9 cellular contexts compared by ENCODE assay signal in genomic region chr19:42324655-42325307, GRCh38. TPM values are rescaled to one million over a fixed set of nuclear protein-coding genes. Genes with fewer than 3 reads are reported as not detected.
DNase-seq lines count a peak whose midpoint lies in the region; ATAC-seq and TF ChIP-seq lines count a peak whose summit lies in the region.
"Had no signal": no experiment of that assay in that cellular context is flagged by ENCODE, and none has a peak within 500 bp of the region (broad histone marks: within the 10 kb centered on the region; RNA-seq: fewer than 3 reads in every experiment).

No MANE protein-coding gene starts in this region.

- no peak for TF ChIP-seq CTCF in cardiac muscle cell (IDR thresholded peaks at IDR 0.05; ENCODE audit: low read depth, low read length)
- TF ChIP-seq CTCF in astrocyte of the cerebellum (IDR thresholded peaks at IDR 0.05; ENCODE audit: low read depth, low read length, missing control alignments), result no peak
- TF ChIP-seq CTCF in type B pancreatic cell (conservative IDR thresholded peaks at IDR 0.05), result peak; percentile 95

- DNase-seq in cardiac muscle cell (ENCODE audit: low read depth in 1 of 2, low spot score in 1 of 2), result no peak
- DNase-seq in Right ventricle myocardium inferior (ENCODE audit: missing footprints), result no peak
- DNase-seq in astrocyte of the cerebellum (ENCODE audit: low read depth), result no peak
- DNase-seq in mesenchymal stem cell, result no peak
- no peak for DNase-seq in type B pancreatic cell (ENCODE audit: extremely low spot score, unreplicated experiment)
- DNase-seq in NCI-H1092 treated with DMSO at 0.1 percent for 48 hours (lab: John Stamatoyannopoulos, UW), result no peak
- DNase-seq in NK-92 treated with Interleukin-12 subunit alpha and Interleukin-12 subunit beta, amount 100 ng/mL, for 24 hours (lab: John Stamatoyannopoulos, UW), result no peak

- peak overlapping the region; percentile 88 for H3K4me3 Mint-ChIP-seq in type B pancreatic cell

- H3K14ac ChIP-seq in mesenchymal stem cell (ENCODE audit: low read length in 2 of 2), result no peak overlapping the region

- H2BK15ac ChIP-seq in mesenchymal stem cell (ENCODE audit: low read depth, poor library complexity, severe bottlenecking), result no peak overlapping the region

- peaks cover 34% of the 10 kb centered on the region for H3K79me1 ChIP-seq in mesenchymal stem cell (replicated peaks; ENCODE audit: low read length, poor library complexity, severe bottlenecking)

- H4K8ac ChIP-seq in mesenchymal stem cell (ENCODE audit: low read length), result no peak overlapping the region

- 5% methylated on average over 33 of the region's 38 CpGs for WGBS in mesenchymal stem cell

- no peak overlapping the region for H3K27ac ChIP-seq in cardiac muscle cell
- no peak overlapping the region for H3K27ac ChIP-seq in mesenchymal stem cell (ENCODE audit: low read length, poor library complexity, severe bottlenecking)

- H3K4me3 ChIP-seq in cardiac muscle cell (peak overlapping the region; percentile 4), astrocyte of the cerebellum (ENCODE audit: low read depth, low read length) (peak overlapping the region; percentile 11), mesenchymal stem cell (ENCODE audit: insufficient read depth in 1 of 2, low read depth in 1 of 2, low read length in 2 of 2) (peak overlapping the region in 1 of 2 experiments; percentile 58)

- peak overlapping the region; percentile 51 for H3K9ac ChIP-seq in mesenchymal stem cell (ENCODE audit: low read length)

- peaks cover 52% of the 10 kb centered on the region for H3K27me3 ChIP-seq in cardiac muscle cell
- peaks cover 34 to 40% of the 10 kb centered on the region in 2 experiments for H3K27me3 ChIP-seq in mesenchymal stem cell (ENCODE audit: control insufficient read depth in 1 of 2, insufficient read depth in 1 of 2, low read length in 2 of 2)

- no peaks in the 10 kb centered on the region for H3K9me3 Mint-ChIP-seq in type B pancreatic cell

- H2BK120ac ChIP-seq in mesenchymal stem cell (ENCODE audit: low read depth, low read length), result no peak overlapping the region

- in situ Hi-C loops in astrocyte of the cerebellum (cut with HindIII; ENCODE audit: low sequenced_read_pairs), result no loop called here

- peak overlapping the region in 1 of 2 experiments; percentile 74 for H3K23ac ChIP-seq in mesenchymal stem cell (ENCODE audit: low read length in 2 of 2)

- peaks cover 35% of the 10 kb centered on the region for H3K4me1 Mint-ChIP-seq in type B pancreatic cell (ENCODE audit: unreplicated experiment)

- H3K36me3 ChIP-seq in cardiac muscle cell (no peaks in the 10 kb centered on the region), mesenchymal stem cell (ENCODE audit: control insufficient read depth in 1 of 2, insufficient read depth in 2 of 2, low read depth in 1 of 2, low read length in 2 of 2) (no peaks in the 10 kb centered on the region)

- peak overlapping the region in 1 of 2 experiments; percentile 42 for H3K4ac ChIP-seq in mesenchymal stem cell (ENCODE audit: low read depth in 1 of 2, low read length in 2 of 2)

- H2BK12ac ChIP-seq in mesenchymal stem cell (ENCODE audit: low read length in 2 of 2), result no peak overlapping the region

- no peak overlapping the region for H4K91ac ChIP-seq in mesenchymal stem cell (ENCODE audit: low read length)

- H3K4me1 ChIP-seq in cardiac muscle cell (ENCODE audit: low read depth) (peaks cover 8% of the 10 kb centered on the region), mesenchymal stem cell (ENCODE audit: control insufficient read depth, insufficient read depth, low read depth, low read length) (peaks cover 29% of the 10 kb centered on the region)

- intact Hi-C loops in Right ventricle myocardium inferior (cut with DNase I), result loop anchor here (1.0 to 10.0 kb wide), 3 partner anchors 22 to 190 kb away; partner anchors contain the start of genes PAFAH1B3, POU2F2 and PRR19

- H3K18ac ChIP-seq in mesenchymal stem cell (ENCODE audit: low read depth in 1 of 2, low read length in 2 of 2), result no peak overlapping the region

- peak overlapping the region; percentile 46 for H2AFZ ChIP-seq in mesenchymal stem cell (ENCODE audit: low read depth, low read length)

- H3K9me3 ChIP-seq in cardiac muscle cell (ENCODE audit: low read depth) (no peaks in the 10 kb centered on the region), mesenchymal stem cell (ENCODE audit: control insufficient read depth, low read length) (no peaks in the 10 kb centered on the region)

- H3K36me3 Mint-ChIP-seq in type B pancreatic cell, result peaks cover 6% of the 10 kb centered on the region

- no peak overlapping the region for H2AK5ac ChIP-seq in mesenchymal stem cell (ENCODE audit: low read length, severe bottlenecking)

- peaks cover 45% of the 10 kb centered on the region for H3K27me3 Mint-ChIP-seq in type B pancreatic cell

- peak overlapping the region; percentile 80 for H3K27ac Mint-ChIP-seq in type B pancreatic cell

- peak overlapping the region; percentile 47 for H3K4me2 ChIP-seq in mesenchymal stem cell (ENCODE audit: low read length, poor library complexity, severe bottlenecking)

- H2BK5ac ChIP-seq in mesenchymal stem cell (ENCODE audit: low read depth, low read length, poor library complexity, severe bottlenecking), result no peak overlapping the region

- ATAC-seq in Right ventricle myocardium inferior, result no peak
- no peak for ATAC-seq in GM19467 (IDR thresholded peaks at IDR 0.05; ENCODE audit: unreplicated experiment)

RNA-seq across cellular contexts. Expression of gene MEGF8, which starts 0.7 kb away (rescaled TPM):
- total RNA-seq in cardiac muscle cell (81.9 and 102 TPM in 2 replicates), Right ventricle myocardium inferior (32.6 TPM), type B pancreatic cell (ENCODE audit: low replicate concordance) (30.7 and 49.5 TPM in 2 replicates)
- polyA plus RNA-seq in cardiac muscle cell, result 18.5 and 23.9 TPM in 2 replicates
- polyA plus RNA-seq in mesenchymal stem cell (2013, experiment 1 of 2), result 19.0 TPM
- polyA plus RNA-seq in mesenchymal stem cell (2013, experiment 2 of 2), result 17.8 TPM

RNA-seq across cellular contexts. Expression of gene TMEM145, which starts 11.7 kb away (rescaled TPM):
- total RNA-seq in cardiac muscle cell (0.18 and 3.7 TPM in 2 replicates), Right ventricle myocardium inferior (0.16 TPM), type B pancreatic cell (ENCODE audit: low replicate concordance) (0.88 and 3.6 TPM in 2 replicates)
- polyA plus RNA-seq in cardiac muscle cell, result 0.47 and 3.8 TPM in 2 replicates
- 0.07 TPM for polyA plus RNA-seq in mesenchymal stem cell (2013, experiment 1 of 2)
- 0.23 TPM for polyA plus RNA-seq in mesenchymal stem cell (2013, experiment 2 of 2)
- total RNA-seq: lung microvascular endothelial cell had no signal

RNA-seq across cellular contexts. Expression of gene PAFAH1B3, which starts 22.4 kb away (rescaled TPM):
- 91.2 and 144 TPM in 2 replicates for total RNA-seq in cardiac muscle cell
- 87.9 and 131 TPM in 2 replicates for polyA plus RNA-seq in cardiac muscle cell
- total RNA-seq in Right ventricle myocardium inferior, result 3.7 TPM
- 50.5 TPM for polyA plus RNA-seq in mesenchymal stem cell (2013, experiment 1 of 2)
- polyA plus RNA-seq in mesenchymal stem cell (2013, experiment 2 of 2), result 52.5 TPM
- total RNA-seq in type B pancreatic cell (ENCODE audit: low replicate concordance), result 50.3 and 97.4 TPM in 2 replicates

RNA-seq across cellular contexts. Expression of gene PRR19, which starts 22.8 kb away (rescaled TPM):
- total RNA-seq in cardiac muscle cell (1.3 and 1.4 TPM in 2 replicates), Right ventricle myocardium inferior (0.51 TPM), type B pancreatic cell (ENCODE audit: low replicate concordance) (2.2 and 2.4 TPM in 2 replicates)
- 0.16 and 2.9 TPM in 2 replicates for polyA plus RNA-seq in cardiac muscle cell
- 2.2 TPM for polyA plus RNA-seq in mesenchymal stem cell (2013, experiment 1 of 2)
- polyA plus RNA-seq in mesenchymal stem cell (2013, experiment 2 of 2), result 2.4 TPM

RNA-seq across cellular contexts. Expression of gene CIC, which starts 55.7 kb away (rescaled TPM):
- total RNA-seq in cardiac muscle cell (55.5 and 62.9 TPM in 2 replicates), Right ventricle myocardium inferior (34.6 TPM), type B pancreatic cell (ENCODE audit: low replicate concordance) (44.8 and 70.3 TPM in 2 replicates)
- 18.1 and 18.7 TPM in 2 replicates for polyA plus RNA-seq in cardiac muscle cell
- polyA plus RNA-seq in mesenchymal stem cell (2013, experiment 1 of 2), result 55.2 TPM
- 52.0 TPM for polyA plus RNA-seq in mesenchymal stem cell (2013, experiment 2 of 2)

Comparison
In these comparisons a context has a peak if more than half of its experiments do, and no peak if none do; other contexts are left out.
1. RNA of gene PAFAH1B3, which starts 22.4 kb away (total RNA-seq): 50.3 to 97.4 TPM in type B pancreatic cell and 91.2 to 144 TPM in cardiac muscle cell; 3.7 TPM in Right ventricle myocardium inferior (single experiment); every median in the first group is over 10 times any median in the second.